In the genomic region with DNA sequence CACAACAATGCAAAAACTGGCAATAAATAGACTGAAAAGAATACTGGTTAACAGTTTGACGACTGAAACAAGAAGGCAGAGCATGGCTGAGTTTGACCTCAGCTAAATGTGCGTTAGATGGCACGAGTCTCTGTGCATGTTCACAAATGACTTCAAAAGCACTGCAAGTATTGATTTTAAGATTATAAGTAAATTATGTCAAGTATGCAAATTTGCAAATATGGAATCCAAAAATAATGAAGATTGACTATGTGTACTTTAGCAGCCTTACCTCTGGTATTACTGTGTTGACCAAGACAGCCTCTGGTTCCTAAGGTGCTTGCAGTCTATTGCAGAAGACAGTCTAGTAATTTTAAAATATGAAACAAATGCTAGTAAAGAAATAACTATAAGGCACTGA, we compare ENCODE assay signal across 25 cellular contexts.
"Had no signal": no experiment of that assay in that cellular context is flagged by ENCODE, and none has a peak within 500 bp of the region (broad histone marks: within the 10 kb centered on the region; RNA-seq: fewer than 3 reads in every experiment).

No MANE protein-coding gene starts in this region.

- ATAC-seq: effector memory CD8-positive, alpha-beta T cell; esophagus mucosa; gastrocnemius medialis; heart right ventricle; left cardiac atrium; left lung; left ventricle myocardium superior; lower lobe of right lung; naive thymus-derived CD4-positive, alpha-beta T cell had no signal

- H3K4me3 ChIP-seq: colonic mucosa, esophagus squamous epithelium, gastrocnemius medialis, heart right ventricle, left lung, lower lobe of right lung had no signal

- DNase-seq: colonic mucosa; cortex of kidney; effector CD8-positive, alpha-beta T cell; effector memory CD8-positive, alpha-beta T cell; endodermal cell; erythroblast; esophagus squamous epithelium; foreskin melanocyte; gastrocnemius medialis; glutamatergic neuron; head of caudate nucleus; heart right ventricle; hippocampal formation; left cardiac atrium; left lung; left ventricle myocardium superior; lower lobe of right lung; mesendoderm; midbrain; naive thymus-derived CD4-positive, alpha-beta T cell had no signal

- H3K9me3 ChIP-seq: colonic mucosa had no signal

- H3K27me3 ChIP-seq: colonic mucosa, heart right ventricle had no signal

- H3K36me3 ChIP-seq: colonic mucosa, esophagus squamous epithelium, gastrocnemius medialis, heart right ventricle, left lung, lower lobe of right lung had no signal

- FAIRE-seq: endometrium, islet of Langerhans, keratinocyte had no signal

- H3K27ac ChIP-seq: colonic mucosa, epithelial cell of prostate, esophagus squamous epithelium, gastrocnemius medialis, heart right ventricle, left lung, lower lobe of right lung had no signal
